Comparison of ENCODE assay signal across 1 cellular context in the genomic region with DNA sequence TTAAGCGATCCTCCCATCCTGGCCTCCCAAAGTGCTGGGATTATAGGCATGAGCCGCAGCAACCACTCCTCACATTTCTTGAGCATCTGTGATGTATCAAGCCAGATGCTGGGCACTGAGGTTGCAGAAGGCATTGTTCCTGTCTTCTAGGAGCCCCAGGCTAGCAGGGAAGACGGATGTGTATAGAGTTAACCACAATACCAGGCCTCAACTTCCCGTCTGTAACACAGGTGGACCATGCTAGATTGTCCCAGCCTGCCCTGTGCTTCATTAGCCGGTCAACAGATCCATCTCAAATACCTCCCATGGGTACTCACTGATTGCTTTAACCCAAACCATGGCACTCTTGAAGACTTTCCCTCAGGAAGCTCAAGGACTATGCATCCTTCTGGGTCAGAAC.
TF ChIP-seq lines count a peak whose summit lies in the region.

No MANE protein-coding gene starts in this region.

TF ChIP-seq in IMR-90, 13 proteins besides CTCF, POLR2A, EP300 and RAD21:
- TF ChIP-seq MXI1 (IDR thresholded peaks at IDR 0.05; ENCODE audit: borderline replicate concordance, low read depth, low read length) = no peak
- no peak for TF ChIP-seq RCOR1 (IDR thresholded peaks at IDR 0.05; ENCODE audit: insufficient replicate concordance, low read length)
- no peak for TF ChIP-seq CEBPB (IDR thresholded peaks at IDR 0.05; ENCODE audit: low read depth, low read length)
- TF ChIP-seq, protein P1, sequence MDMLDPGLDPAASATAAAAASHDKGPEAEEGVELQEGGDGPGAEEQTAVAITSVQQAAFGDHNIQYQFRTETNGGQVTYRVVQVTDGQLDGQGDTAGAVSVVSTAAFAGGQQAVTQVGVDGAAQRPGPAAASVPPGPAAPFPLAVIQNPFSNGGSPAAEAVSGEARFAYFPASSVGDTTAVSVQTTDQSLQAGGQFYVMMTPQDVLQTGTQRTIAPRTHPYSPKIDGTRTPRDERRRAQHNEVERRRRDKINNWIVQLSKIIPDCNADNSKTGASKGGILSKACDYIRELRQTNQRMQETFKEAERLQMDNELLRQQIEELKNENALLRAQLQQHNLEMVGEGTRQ (IDR thresholded peaks at IDR 0.05; ENCODE audit: low read depth, low read length) = no peak
- no peak for TF ChIP-seq SMC3 (IDR thresholded peaks at IDR 0.05; ENCODE audit: low read depth, low read length)
